ENCODE assay signal across 23 cellular contexts in the genomic region with DNA sequence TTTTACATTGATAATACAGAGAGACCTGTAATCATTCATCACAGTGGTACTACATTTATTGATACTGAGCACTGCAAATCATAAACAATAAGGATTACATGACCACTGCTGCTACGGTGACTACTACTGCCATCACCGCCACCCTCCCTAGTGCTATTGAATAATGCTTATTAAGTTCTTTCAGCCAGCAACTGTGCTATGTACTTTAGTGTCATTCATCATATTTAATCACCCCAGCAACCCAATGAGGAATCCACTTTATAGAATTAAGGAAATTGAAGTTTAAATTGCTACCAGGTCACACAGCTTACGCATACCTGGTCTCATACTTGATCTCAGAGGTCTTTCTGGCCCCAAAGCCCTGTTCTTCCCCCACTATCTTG.
DNase-seq lines count a peak whose midpoint lies in the region; ATAC-seq, FAIRE-seq and TF ChIP-seq lines count a peak whose summit lies in the region.
"Had no signal": no experiment of that assay in that cellular context is flagged by ENCODE, and none has a peak within 500 bp of the region (broad histone marks: within the 10 kb centered on the region; RNA-seq: fewer than 3 reads in every experiment).

No MANE protein-coding gene starts in this region.

- peak overlapping the region; percentile 19 for H3K4me3 Mint-ChIP-seq in type B pancreatic cell
- H3K4me3 Mint-ChIP-seq: activated naive CD4-positive, alpha-beta T cell treated with anti-CD3 and anti-CD28 coated beads, Interleukin-2, amount 50 U/mL, for 24 hours; stimulated activated effector memory CD8-positive, alpha-beta T cell treated with anti-CD3 and anti-CD28 coated beads, Interleukin-12 subunit alpha, Interleukin-12 subunit beta, amount 100 ng/mL, for 72 hours; WTC11 had no signal

- H4K20me1 ChIP-seq in keratinocyte (ENCODE audit: control insufficient read depth, extremely low read depth, insufficient read depth, low read length), result peaks cover 12% of the 10 kb centered on the region

- peak overlapping the region; percentile 37 for H3K27ac Mint-ChIP-seq in type B pancreatic cell
- H3K27ac Mint-ChIP-seq: activated naive CD4-positive, alpha-beta T cell treated with anti-CD3 and anti-CD28 coated beads, Interleukin-2, amount 50 U/mL, for 24 hours; stimulated activated effector memory CD8-positive, alpha-beta T cell treated with anti-CD3 and anti-CD28 coated beads, Interleukin-12 subunit alpha, Interleukin-12 subunit beta, amount 100 ng/mL, for 72 hours had no signal

- peak; percentile 81 for FAIRE-seq in keratinocyte (lab: Jason Lieb, UNC)
- FAIRE-seq: H1, HTR-8/SVneo had no signal

- H3K4me2 ChIP-seq in keratinocyte (ENCODE audit: control insufficient read depth, extremely low read depth, insufficient read depth, low read depth, low read length), result no peak overlapping the region

- H3K4me3 ChIP-seq in left ventricle myocardium inferior, result no peak overlapping the region
- no peak overlapping the region for H3K4me3 ChIP-seq in keratinocyte (ENCODE audit: control insufficient read depth in 2 of 3, extremely low read depth in 1 of 3, insufficient read depth in 2 of 3, low read depth in 1 of 3, low read length in 3 of 3)
- H3K4me3 ChIP-seq: lower lobe of right lung had no signal

- H3K27ac ChIP-seq in left ventricle myocardium inferior (replicated peaks), result peak overlapping the region; percentile 62
- H3K27ac ChIP-seq in keratinocyte (ENCODE audit: control insufficient read depth, insufficient read depth, low read length), result no peak overlapping the region
- H3K27ac ChIP-seq: lower lobe of right lung had no signal

- H3K9me3 ChIP-seq in left ventricle myocardium inferior (replicated peaks) (no peaks in the 10 kb centered on the region), keratinocyte (ENCODE audit: control insufficient read depth, low read depth, low read length) (no peaks in the 10 kb centered on the region)
- H3K9me3 ChIP-seq: lower lobe of right lung had no signal

- H3K4me1 ChIP-seq in left ventricle myocardium inferior (peaks cover 8% of the 10 kb centered on the region), keratinocyte (ENCODE audit: control insufficient read depth, extremely low read depth, insufficient read depth, low read length) (peaks cover 48% of the 10 kb centered on the region)
- H3K4me1 ChIP-seq: lower lobe of right lung had no signal

- H3K27me3 ChIP-seq in left ventricle myocardium inferior (ENCODE audit: low read depth) (no peaks in the 10 kb centered on the region), keratinocyte (ENCODE audit: control insufficient read depth, extremely low read depth, insufficient read depth, low read length) (no peaks in the 10 kb centered on the region)

- peaks cover 55% of the 10 kb centered on the region for H3K4me1 Mint-ChIP-seq in type B pancreatic cell (ENCODE audit: unreplicated experiment)
- H3K4me1 Mint-ChIP-seq: activated naive CD4-positive, alpha-beta T cell treated with anti-CD3 and anti-CD28 coated beads, Interleukin-2, amount 50 U/mL, for 24 hours; stimulated activated effector memory CD8-positive, alpha-beta T cell treated with anti-CD3 and anti-CD28 coated beads, Interleukin-12 subunit alpha, Interleukin-12 subunit beta, amount 100 ng/mL, for 72 hours had no signal

- no peaks in the 10 kb centered on the region for H3K9me3 Mint-ChIP-seq in type B pancreatic cell
- H3K9me3 Mint-ChIP-seq: activated naive CD4-positive, alpha-beta T cell treated with anti-CD3 and anti-CD28 coated beads, Interleukin-2, amount 50 U/mL, for 24 hours; stimulated activated effector memory CD8-positive, alpha-beta T cell treated with anti-CD3 and anti-CD28 coated beads, Interleukin-12 subunit alpha, Interleukin-12 subunit beta, amount 100 ng/mL, for 72 hours; WTC11 had no signal

- intact Hi-C loops in left ventricle myocardium inferior (cut with micrococcal nuclease) (no loop called here), left ventricle myocardium superior (cut with micrococcal nuclease) (no loop called here)

- TF ChIP-seq CTCF in left ventricle myocardium inferior (IDR thresholded peaks at IDR 0.05; ENCODE audit: borderline replicate concordance) (no peak), keratinocyte (optimal IDR thresholded peaks at IDR 0.05 in 1 of 3, IDR thresholded peaks at IDR 0.05 in 1 of 3, conservative IDR thresholded peaks at IDR 0.05 in 1 of 3; ENCODE audit: extremely low read depth in 1 of 3, insufficient read depth in 2 of 3, low read length in 3 of 3) (no peak), type B pancreatic cell (conservative IDR thresholded peaks at IDR 0.05) (no peak)

- ATAC-seq in left ventricle myocardium superior (no peak), SK-N-SH treated with all-trans-retinoic acid at 6 μM for 48 hours (peak; percentile 14), GM18909 (IDR thresholded peaks at IDR 0.05; ENCODE audit: poor library complexity, unreplicated experiment) (no peak)
- ATAC-seq: lower lobe of right lung; stimulated activated effector memory CD8-positive, alpha-beta T cell treated with anti-CD3 and anti-CD28 coated beads, Interleukin-12 subunit alpha, Interleukin-12 subunit beta, amount 100 ng/mL, for 72 hours; WTC11 had no signal

- DNase-seq in left ventricle myocardium inferior (no peak), left ventricle myocardium superior (no peak), keratinocyte (ENCODE audit: low read depth, low spot score) (no peak), type B pancreatic cell (ENCODE audit: extremely low spot score, unreplicated experiment) (no peak), Kasumi-1 (lab: John Stamatoyannopoulos, UW) (no peak), H4 (ENCODE audit: low spot score) (no peak)
- DNase-seq: activated CD4-positive, alpha-beta T cell treated with anti-CD3 and anti-CD28 coated beads, Interleukin-2, amount 50 U/mL, for 4 hours; central memory CD4-positive, alpha-beta T cell; GF-D8; hypothalamus; lower lobe of right lung; NCI-H1048; NCI-H187 treated with DMSO at 0.1 percent for 48 hours; NCI-H2227 treated with DMSO at 0.1 percent for 48 hours; NCI-H748 treated with DMSO at 0.1 percent for 48 hours; T-helper 9 cell had no signal

- H3K36me3 ChIP-seq in left ventricle myocardium inferior (no peaks in the 10 kb centered on the region), keratinocyte (ENCODE audit: control insufficient read depth in 2 of 2, extremely low read depth in 1 of 2, insufficient read depth in 2 of 2, low read length in 2 of 2) (peaks cover 12 to 25% of the 10 kb centered on the region in 2 experiments)
- H3K36me3 ChIP-seq: lower lobe of right lung had no signal

- peaks cover 12% of the 10 kb centered on the region for H3K36me3 Mint-ChIP-seq in type B pancreatic cell
- H3K36me3 Mint-ChIP-seq: activated naive CD4-positive, alpha-beta T cell treated with anti-CD3 and anti-CD28 coated beads, Interleukin-2, amount 50 U/mL, for 24 hours; stimulated activated effector memory CD8-positive, alpha-beta T cell treated with anti-CD3 and anti-CD28 coated beads, Interleukin-12 subunit alpha, Interleukin-12 subunit beta, amount 100 ng/mL, for 72 hours; WTC11 had no signal

- peaks cover 2% of the 10 kb centered on the region for H3K9me1 ChIP-seq in keratinocyte (ENCODE audit: control insufficient read depth, extremely low read depth, insufficient read depth, low read length)

- dilution Hi-C loops in keratinocyte (cut with MboI; ENCODE audit: extremely low pct_ligation_motif_present, low sequenced_read_pairs), result no loop called here

- peaks cover 45% of the 10 kb centered on the region for H3K79me2 ChIP-seq in keratinocyte (ENCODE audit: control insufficient read depth, insufficient read depth, low read length)

- no peak overlapping the region for H3K9ac ChIP-seq in keratinocyte (ENCODE audit: control insufficient read depth, extremely low read depth, insufficient read depth, low read length)

- H2AFZ ChIP-seq in keratinocyte (ENCODE audit: control insufficient read depth, low read length), result no peak overlapping the region

- no peaks in the 10 kb centered on the region for H3K27me3 Mint-ChIP-seq in type B pancreatic cell

TF ChIP-seq in SK-N-SH treated with all-trans-retinoic acid at 6 μM for 48 hours, 23 proteins besides CTCF, POLR2A, EP300 and RAD21:
- no peak for TF ChIP-seq BACH2 (CRISPR knock-in tag; IDR thresholded peaks at IDR 0.05; ENCODE audit: borderline replicate concordance)
- no peak for TF ChIP-seq ZNF70 (CRISPR knock-in tag; IDR thresholded peaks at IDR 0.05)
- TF ChIP-seq ARNTL (CRISPR knock-in tag; IDR thresholded peaks at IDR 0.05; ENCODE audit: borderline replicate concordance, low read depth), result no peak
- no peak for TF ChIP-seq ESRRG (CRISPR knock-in tag; IDR thresholded peaks at IDR 0.05)
- TF ChIP-seq, protein P1, sequence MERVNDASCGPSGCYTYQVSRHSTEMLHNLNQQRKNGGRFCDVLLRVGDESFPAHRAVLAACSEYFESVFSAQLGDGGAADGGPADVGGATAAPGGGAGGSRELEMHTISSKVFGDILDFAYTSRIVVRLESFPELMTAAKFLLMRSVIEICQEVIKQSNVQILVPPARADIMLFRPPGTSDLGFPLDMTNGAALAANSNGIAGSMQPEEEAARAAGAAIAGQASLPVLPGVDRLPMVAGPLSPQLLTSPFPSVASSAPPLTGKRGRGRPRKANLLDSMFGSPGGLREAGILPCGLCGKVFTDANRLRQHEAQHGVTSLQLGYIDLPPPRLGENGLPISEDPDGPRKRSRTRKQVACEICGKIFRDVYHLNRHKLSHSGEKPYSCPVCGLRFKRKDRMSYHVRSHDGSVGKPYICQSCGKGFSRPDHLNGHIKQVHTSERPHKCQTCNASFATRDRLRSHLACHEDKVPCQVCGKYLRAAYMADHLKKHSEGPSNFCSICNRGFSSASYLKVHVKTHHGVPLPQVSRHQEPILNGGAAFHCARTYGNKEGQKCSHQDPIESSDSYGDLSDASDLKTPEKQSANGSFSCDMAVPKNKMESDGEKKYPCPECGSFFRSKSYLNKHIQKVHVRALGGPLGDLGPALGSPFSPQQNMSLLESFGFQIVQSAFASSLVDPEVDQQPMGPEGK (CRISPR knock-in tag; IDR thresholded peaks at IDR 0.05; ENCODE audit: borderline replicate concordance), result no peak
- no peak for TF ChIP-seq ZFP3 (CRISPR knock-in tag; IDR thresholded peaks at IDR 0.05)
- TF ChIP-seq RARB (CRISPR knock-in tag; IDR thresholded peaks at IDR 0.05), result no peak
